Comparison of ENCODE assay signal across 9 cellular contexts in genomic region chr1:42214447-42214871, GRCh38. TPM values are rescaled to one million over a fixed set of nuclear protein-coding genes. Genes with fewer than 3 reads are reported as not detected.
A peak's percentile ranks its signal among the peaks of the same experiment; 100 is the strongest.
DNase-seq lines count a peak whose midpoint lies in the region; ATAC-seq and TF ChIP-seq lines count a peak whose summit lies in the region.
"Had no signal": no experiment of that assay in that cellular context is flagged by ENCODE, and none has a peak within 500 bp of the region (broad histone marks: within the 10 kb centered on the region; RNA-seq: fewer than 3 reads in every experiment).

No MANE protein-coding gene starts in this region.

- no peaks in the 10 kb centered on the region for H3K36me3 ChIP-seq in liver (ENCODE audit: control insufficient read depth in 4 of 4, insufficient read depth in 3 of 4, low read depth in 1 of 4, low read length in 3 of 4)
- H3K36me3 ChIP-seq: adrenal gland had no signal

- H3K27me3 ChIP-seq in liver (ENCODE audit: control insufficient read depth in 4 of 4, insufficient read depth in 4 of 4, low read length in 3 of 4) = no peaks in the 10 kb centered on the region
- H3K27me3 ChIP-seq: adrenal gland had no signal

- H3K4me3 ChIP-seq in AG10803 (ENCODE audit: low read length) (no peak overlapping the region), liver (ENCODE audit: low read depth in 1 of 3, low read length in 3 of 3) (no peak overlapping the region)
- H3K4me3 ChIP-seq: adrenal gland had no signal

- H3K9me3 ChIP-seq in liver (ENCODE audit: control insufficient read depth in 4 of 4, low read length in 3 of 4) = no peaks in the 10 kb centered on the region
- H3K9me3 ChIP-seq: adrenal gland had no signal

- 28% methylated on average over 1 of the region's 1 CpG for whole genome bisulfite sequencing in liver

- peaks cover 3 to 23% (median 16%) of the 10 kb centered on the region in 4 donors for H3K4me1 ChIP-seq in liver (ENCODE audit: control insufficient read depth in 4 of 4, insufficient read depth in 4 of 4, low read length in 3 of 4)

- peak overlapping the region; percentile 43 to 45 for H3K9ac ChIP-seq in liver (ENCODE audit: low read depth in 1 of 2, low read length in 2 of 2)

- H3K27ac ChIP-seq in liver (ENCODE audit: low read depth in 1 of 2, low read length in 2 of 2) = peak overlapping the region; percentile 68 to 91

- DNase-seq in AG10803 (ENCODE audit: low read depth) (peak; percentile 66), M059J (ENCODE audit: low read depth) (peak; percentile 62), T47D (ENCODE audit: low read depth in 1 of 2, low spot score in 1 of 2) (peak; percentile 6 to 46), NCI-H1930 (lab: John Stamatoyannopoulos, UW) (no peak), 8988T (no peak)

- TF ChIP-seq RAD21 in liver (IDR thresholded peaks at IDR 0.05) = peak; percentile 40 to 51

- in situ Hi-C loops in T47D (cut with HindIII; ENCODE audit: low pct_unique_long_range_greater_than_20kb, low sequenced_read_pairs) = no loop called here

- ATAC-seq in HG03521 (IDR thresholded peaks at IDR 0.05; ENCODE audit: unreplicated experiment) (no peak), HG02759 (IDR thresholded peaks at IDR 0.05; ENCODE audit: unreplicated experiment) (no peak)

- TF ChIP-seq CTCF in AG10803 (conservative IDR thresholded peaks at IDR 0.05; ENCODE audit: low read length) (no peak), liver (IDR thresholded peaks at IDR 0.05; ENCODE audit: low read depth, low read length, missing input control) (no peak)

TF ChIP-seq in liver, 16 proteins besides CTCF, POLR2A, EP300 and RAD21:
- TF ChIP-seq, protein P1, sequence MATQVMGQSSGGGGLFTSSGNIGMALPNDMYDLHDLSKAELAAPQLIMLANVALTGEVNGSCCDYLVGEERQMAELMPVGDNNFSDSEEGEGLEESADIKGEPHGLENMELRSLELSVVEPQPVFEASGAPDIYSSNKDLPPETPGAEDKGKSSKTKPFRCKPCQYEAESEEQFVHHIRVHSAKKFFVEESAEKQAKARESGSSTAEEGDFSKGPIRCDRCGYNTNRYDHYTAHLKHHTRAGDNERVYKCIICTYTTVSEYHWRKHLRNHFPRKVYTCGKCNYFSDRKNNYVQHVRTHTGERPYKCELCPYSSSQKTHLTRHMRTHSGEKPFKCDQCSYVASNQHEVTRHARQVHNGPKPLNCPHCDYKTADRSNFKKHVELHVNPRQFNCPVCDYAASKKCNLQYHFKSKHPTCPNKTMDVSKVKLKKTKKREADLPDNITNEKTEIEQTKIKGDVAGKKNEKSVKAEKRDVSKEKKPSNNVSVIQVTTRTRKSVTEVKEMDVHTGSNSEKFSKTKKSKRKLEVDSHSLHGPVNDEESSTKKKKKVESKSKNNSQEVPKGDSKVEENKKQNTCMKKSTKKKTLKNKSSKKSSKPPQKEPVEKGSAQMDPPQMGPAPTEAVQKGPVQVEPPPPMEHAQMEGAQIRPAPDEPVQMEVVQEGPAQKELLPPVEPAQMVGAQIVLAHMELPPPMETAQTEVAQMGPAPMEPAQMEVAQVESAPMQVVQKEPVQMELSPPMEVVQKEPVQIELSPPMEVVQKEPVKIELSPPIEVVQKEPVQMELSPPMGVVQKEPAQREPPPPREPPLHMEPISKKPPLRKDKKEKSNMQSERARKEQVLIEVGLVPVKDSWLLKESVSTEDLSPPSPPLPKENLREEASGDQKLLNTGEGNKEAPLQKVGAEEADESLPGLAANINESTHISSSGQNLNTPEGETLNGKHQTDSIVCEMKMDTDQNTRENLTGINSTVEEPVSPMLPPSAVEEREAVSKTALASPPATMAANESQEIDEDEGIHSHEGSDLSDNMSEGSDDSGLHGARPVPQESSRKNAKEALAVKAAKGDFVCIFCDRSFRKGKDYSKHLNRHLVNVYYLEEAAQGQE (IDR thresholded peaks at IDR 0.05) = peak; percentile 64
- TF ChIP-seq GABPA (IDR thresholded peaks at IDR 0.05 in 1 of 2, conservative IDR thresholded peaks at IDR 0.05 in 1 of 2) (peak; percentile 16 to 72), EGR1 (IDR thresholded peaks at IDR 0.05; ENCODE audit: low read depth in 2 of 2) (peak; percentile 61 to 63), JUND (IDR thresholded peaks at IDR 0.05) (peak; percentile 54 to 69), MAX (IDR thresholded peaks at IDR 0.05) (peak; percentile 82), FOXA2 (IDR thresholded peaks at IDR 0.05) (peak; percentile 96), TAF1 (conservative IDR thresholded peaks at IDR 0.05) (no peak), FOXA1 (IDR thresholded peaks at IDR 0.05) (peak; percentile 97), RXRA (IDR thresholded peaks at IDR 0.05) (peak; percentile 61 to 71), NR2F2 (IDR thresholded peaks at IDR 0.05) (no peak), SP1 (IDR thresholded peaks at IDR 0.05) (peak; percentile 73), YY1 (IDR thresholded peaks at IDR 0.05) (peak; percentile 43), HNF4G (IDR thresholded peaks at IDR 0.05) (peak; percentile 36), HNF4A (conservative IDR thresholded peaks at IDR 0.05) (peak; percentile 65 to 70)
- TF ChIP-seq, protein P2, sequence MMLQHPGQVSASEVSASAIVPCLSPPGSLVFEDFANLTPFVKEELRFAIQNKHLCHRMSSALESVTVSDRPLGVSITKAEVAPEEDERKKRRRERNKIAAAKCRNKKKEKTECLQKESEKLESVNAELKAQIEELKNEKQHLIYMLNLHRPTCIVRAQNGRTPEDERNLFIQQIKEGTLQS (IDR thresholded peaks at IDR 0.05) = no peak
- TF ChIP-seq, protein P3, sequence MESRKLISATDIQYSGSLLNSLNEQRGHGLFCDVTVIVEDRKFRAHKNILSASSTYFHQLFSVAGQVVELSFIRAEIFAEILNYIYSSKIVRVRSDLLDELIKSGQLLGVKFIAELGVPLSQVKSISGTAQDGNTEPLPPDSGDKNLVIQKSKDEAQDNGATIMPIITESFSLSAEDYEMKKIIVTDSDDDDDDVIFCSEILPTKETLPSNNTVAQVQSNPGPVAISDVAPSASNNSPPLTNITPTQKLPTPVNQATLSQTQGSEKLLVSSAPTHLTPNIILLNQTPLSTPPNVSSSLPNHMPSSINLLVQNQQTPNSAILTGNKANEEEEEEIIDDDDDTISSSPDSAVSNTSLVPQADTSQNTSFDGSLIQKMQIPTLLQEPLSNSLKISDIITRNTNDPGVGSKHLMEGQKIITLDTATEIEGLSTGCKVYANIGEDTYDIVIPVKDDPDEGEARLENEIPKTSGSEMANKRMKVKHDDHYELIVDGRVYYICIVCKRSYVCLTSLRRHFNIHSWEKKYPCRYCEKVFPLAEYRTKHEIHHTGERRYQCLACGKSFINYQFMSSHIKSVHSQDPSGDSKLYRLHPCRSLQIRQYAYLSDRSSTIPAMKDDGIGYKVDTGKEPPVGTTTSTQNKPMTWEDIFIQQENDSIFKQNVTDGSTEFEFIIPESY (IDR thresholded peaks at IDR 0.05) = peak; percentile 40

RNA-seq across cellular contexts. Expression of gene GUCA2A, which starts 49.9 kb away (rescaled TPM):
- total RNA-seq in M059J (2014; rRNA removed; shearing (Covaris generic)) = not detected in 2 replicates
- total RNA-seq in liver = not detected
- polyA plus RNA-seq in liver = not detected
- total RNA-seq: adrenal gland had no signal

Comparison
In these comparisons a context has a peak if more than half of its experiments do, and no peak if none do; other contexts are left out.
1. DNase-seq: peak in AG10803 (single experiment), M059J (single experiment) and T47D (2 of 2); none in NCI-H1930 (0 of 2) and 8988T (single experiment).